In genomic region chr1:93591833-93592635, GRCh38 we compare ENCODE assay signal across 8 cellular contexts.
DNase-seq lines count a peak whose midpoint lies in the region; ATAC-seq, FAIRE-seq and TF ChIP-seq lines count a peak whose summit lies in the region.

No MANE protein-coding gene starts in this region.

- DNase-seq in GM18507 (ENCODE audit: extremely low spot score, insufficient read length, low read depth) = peak; percentile 29
- DNase-seq in NCI-H128 (lab: John Stamatoyannopoulos, UW; ENCODE audit: unreplicated experiment) = peak; percentile 85
- DNase-seq in UCSD-AML1 (lab: John Stamatoyannopoulos, UW; ENCODE audit: unreplicated experiment) = peak; percentile 53
- DNase-seq in cerebellar nuclear complex (lab: John Stamatoyannopoulos, UW) = no peak
- DNase-seq in NOMO-1 treated with DMSO at 0.1 percent for 48 hours (lab: John Stamatoyannopoulos, UW; ENCODE audit: unreplicated experiment) = no peak
- no peak for DNase-seq in brain microvascular endothelial cell

- FAIRE-seq in GM18507 (lab: Jason Lieb, UNC) = peak; percentile 24

- H3K27ac ChIP-seq in mucosa of rectum (ENCODE audit: low read depth in 2 of 2, low read length in 2 of 2) (peak overlapping the region; percentile 94 to 97), brain microvascular endothelial cell (no peak overlapping the region)

- peak overlapping the region; percentile 66 to 82 for H3K9ac ChIP-seq in mucosa of rectum (ENCODE audit: low read depth in 1 of 2, low read length in 2 of 2)

- H3K4me1 ChIP-seq in mucosa of rectum (ENCODE audit: control insufficient read depth in 2 of 2, insufficient read depth in 2 of 2, low read length in 2 of 2) = peaks cover 8 to 35% of the 10 kb centered on the region in 2 donors

- H3K36me3 ChIP-seq in mucosa of rectum (ENCODE audit: control insufficient read depth in 2 of 2, insufficient read depth in 2 of 2, low read length in 2 of 2) (peaks cover 0 to 12% of the 10 kb centered on the region in 2 donors), brain microvascular endothelial cell (replicated peaks) (peaks cover 14% of the 10 kb centered on the region)

- no peaks in the 10 kb centered on the region for H3K9me3 ChIP-seq in mucosa of rectum (ENCODE audit: control insufficient read depth in 2 of 2, low read length in 2 of 2)

- TF ChIP-seq CTCF in brain microvascular endothelial cell (IDR thresholded peaks at IDR 0.05; ENCODE audit: low read depth, low read length, missing control alignments) = no peak

- H3K4me3 ChIP-seq in mucosa of rectum (ENCODE audit: low read length in 2 of 2) = peak overlapping the region; percentile 70 to 71
- H3K4me3 ChIP-seq in brain microvascular endothelial cell (ENCODE audit: low read depth, low read length) = no peak overlapping the region

- H3K27me3 ChIP-seq in mucosa of rectum (ENCODE audit: control insufficient read depth in 2 of 2, insufficient read depth in 2 of 2, low read length in 2 of 2) = no peaks in the 10 kb centered on the region
- no peaks in the 10 kb centered on the region for H3K27me3 ChIP-seq in brain microvascular endothelial cell (replicated peaks)

- in situ Hi-C loops in brain microvascular endothelial cell (cut with HindIII; ENCODE audit: low pct_ligation_motif_present, low sequenced_read_pairs) = no loop called here

- peak; percentile 76 for ATAC-seq in HG02588 (IDR thresholded peaks at IDR 0.05; ENCODE audit: unreplicated experiment)

Comparison
In these comparisons a context has a peak if more than half of its experiments do, and no peak if none do; other contexts are left out.
1. DNase-seq: peak in GM18507 (single experiment), NCI-H128 (single experiment) and UCSD-AML1 (single experiment); none in cerebellar nuclear complex (0 of 2), NOMO-1 treated with DMSO at 0.1 percent for 48 hours (single experiment) and brain microvascular endothelial cell (single experiment).